ENCODE assay signal across 10 cellular contexts in genomic region chr19:40217921-40218890, GRCh38. TPM values are rescaled to one million over a fixed set of nuclear protein-coding genes. Genes with fewer than 3 reads are reported as not detected.
DNase-seq lines count a peak whose midpoint lies in the region; ATAC-seq and TF ChIP-seq lines count a peak whose summit lies in the region.
"Had no signal": no experiment of that assay in that cellular context is flagged by ENCODE, and none has a peak within 500 bp of the region (broad histone marks: within the 10 kb centered on the region; RNA-seq: fewer than 3 reads in every experiment).

Gene TTC9B (minus strand): TSS chr19:40218384. CDS start chr19:40218381, 3 bp downstream.

- intact Hi-C loops in ascending aorta (cut with DNase I) = no loop called here

- no peak within 1 kb of the TSS for H3K4me3 Mint-ChIP-seq in T-helper 2 cell treated with Interferon-gamma antibody and Interleukin-4, amounts not matched to agents 5 μg/mL and 100 μg/mL, for 36 hours

- DNase-seq in GM13977 (ENCODE audit: low spot score) (peak; percentile 81), choroid plexus epithelial cell (ENCODE audit: low read depth) (peak; percentile 25), occipital lobe (lab: John Stamatoyannopoulos, UW) (no peak), ascending aorta (ENCODE audit: low spot score in 2 of 2) (no peak), COR-L47 (lab: John Stamatoyannopoulos, UW) (no peak)
- peak; percentile 35 for DNase-seq in T-helper 2 cell treated with Interferon-gamma antibody and Interleukin-4, amounts not matched to agents 5 μg/mL and 100 μg/mL, for 36 hours (ENCODE audit: low spot score)

- H3K4me1 ChIP-seq in ascending aorta = no peaks in the 10 kb centered on the region

- H3K4me3 ChIP-seq in choroid plexus epithelial cell (ENCODE audit: low read depth, low read length) = no peak within 1 kb of the TSS
- H3K4me3 ChIP-seq in ascending aorta = no peak within 1 kb of the TSS

- no peak within 1 kb of the TSS for H3K27ac ChIP-seq in ascending aorta
- H3K27ac ChIP-seq: KMS-11 had no signal

- H3K36me3 Mint-ChIP-seq in T-helper 2 cell treated with Interferon-gamma antibody and Interleukin-4, amounts not matched to agents 5 μg/mL and 100 μg/mL, for 36 hours (ENCODE audit: low read depth) = peaks cover 2% of the 10 kb centered on the region

- peaks cover 5% of the 10 kb centered on the region for H3K9me3 Mint-ChIP-seq in T-helper 2 cell treated with Interferon-gamma antibody and Interleukin-4, amounts not matched to agents 5 μg/mL and 100 μg/mL, for 36 hours

- no peak within 1 kb of the TSS for H3K27ac Mint-ChIP-seq in T-helper 2 cell treated with Interferon-gamma antibody and Interleukin-4, amounts not matched to agents 5 μg/mL and 100 μg/mL, for 36 hours

- H3K4me1 Mint-ChIP-seq in T-helper 2 cell treated with Interferon-gamma antibody and Interleukin-4, amounts not matched to agents 5 μg/mL and 100 μg/mL, for 36 hours (ENCODE audit: low read depth) = peaks cover 8% of the 10 kb centered on the region

- H3K27me3 ChIP-seq in ascending aorta = peaks cover 15% of the 10 kb centered on the region

- H3K36me3 ChIP-seq in ascending aorta = no peaks in the 10 kb centered on the region

- ATAC-seq in GM19467 (IDR thresholded peaks at IDR 0.05; ENCODE audit: unreplicated experiment) (no peak), GM21576 (IDR thresholded peaks at IDR 0.05; ENCODE audit: unreplicated experiment) (no peak)

- H3K27me3 Mint-ChIP-seq in T-helper 2 cell treated with Interferon-gamma antibody and Interleukin-4, amounts not matched to agents 5 μg/mL and 100 μg/mL, for 36 hours (ENCODE audit: low read depth) = peaks cover 40% of the 10 kb centered on the region

- TF ChIP-seq CTCF in GM13977 (IDR thresholded peaks at IDR 0.05; ENCODE audit: extremely low read depth, insufficient read depth, missing control alignments) (no peak), choroid plexus epithelial cell (conservative IDR thresholded peaks at IDR 0.05; ENCODE audit: low read depth, low read length) (no peak), ascending aorta (IDR thresholded peaks at IDR 0.05) (no peak)

- H3K9me3 ChIP-seq in ascending aorta = no peaks in the 10 kb centered on the region

- in situ Hi-C loops in GM13977 (cut with MboI; ENCODE audit: low pct_unique_long_range_greater_than_20kb, low sequenced_read_pairs, unreplicated experiment) = no loop called here

RNA-seq across cellular contexts. Expression of gene TTC9B, which starts in this region (rescaled TPM):
- total RNA-seq in occipital lobe (59.0 TPM), ascending aorta (not detected)
- total RNA-seq: subcutaneous adipose tissue had no signal

Comparison
In these comparisons a context has a peak if more than half of its experiments do, and no peak if none do; other contexts are left out.
1. RNA of gene TTC9B (total RNA-seq): 59.0 TPM in occipital lobe (single experiment); not detected in ascending aorta (single experiment); every median in the first group is over 10 times any median in the second.
2. DNase-seq: peak in GM13977 (single experiment), T-helper 2 cell treated with Interferon-gamma antibody and Interleukin-4, amounts not matched to agents 5 μg/mL and 100 μg/mL, for 36 hours (single experiment) and choroid plexus epithelial cell (single experiment); none in occipital lobe (single experiment), ascending aorta (0 of 2) and COR-L47 (single experiment).